ENCODE assay signal across 18 cellular contexts in the genomic region with DNA sequence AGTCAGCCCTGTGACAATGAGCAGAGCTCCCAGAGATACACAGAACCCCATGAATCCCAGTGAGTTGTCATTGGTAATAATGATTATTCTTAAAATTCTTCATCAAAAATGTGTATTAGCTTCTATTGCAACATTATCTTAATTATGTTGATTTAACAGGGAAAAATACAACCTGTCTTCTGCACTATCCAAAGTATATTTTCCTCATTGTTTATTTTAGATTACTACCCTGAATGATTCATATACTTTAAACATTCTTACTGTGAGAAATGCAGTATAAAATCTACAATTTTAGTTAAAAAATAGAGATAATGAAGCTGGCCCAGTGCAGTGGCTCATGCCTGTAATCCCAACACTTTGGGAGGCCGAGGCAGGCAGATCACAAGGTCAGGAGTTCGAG.
DNase-seq lines count a peak whose midpoint lies in the region; ATAC-seq and TF ChIP-seq lines count a peak whose summit lies in the region.
"Had no signal": no experiment of that assay in that cellular context is flagged by ENCODE, and none has a peak within 500 bp of the region (broad histone marks: within the 10 kb centered on the region; RNA-seq: fewer than 3 reads in every experiment).

No MANE protein-coding gene starts in this region.

- TF ChIP-seq RAD21 in IMR-90 (IDR thresholded peaks at IDR 0.05; ENCODE audit: low read length): no peak

- TF ChIP-seq CTCF in IMR-90 (conservative IDR thresholded peaks at IDR 0.05; ENCODE audit: low read depth, low read length) (no peak), brain microvascular endothelial cell (IDR thresholded peaks at IDR 0.05; ENCODE audit: low read depth, low read length, missing control alignments) (no peak)

- H3K9me3 ChIP-seq in IMR-90 (ENCODE audit: control insufficient read depth, insufficient read depth, low read length): no peaks in the 10 kb centered on the region
- H3K9me3 ChIP-seq: A549; BLaER1 treated with 17β-estradiol and CSF1 and Interleukin-3, amounts not matched to agents 10 nM and 100 nM; Caco-2 had no signal

- no CpG with 5 or more reads among the region's 2 CpGs for WGBS in IMR-90 (ENCODE audit: extremely low coverage in 2 of 2, insufficient read length in 1 of 2), 2 experiments

- no peak overlapping the region for H3K4ac ChIP-seq in IMR-90 (ENCODE audit: low read depth, low read length)

- no peak overlapping the region for H3K4me2 ChIP-seq in IMR-90 (ENCODE audit: low read depth, low read length)
- H3K4me2 ChIP-seq: A549; BLaER1 treated with 17β-estradiol and CSF1 and Interleukin-3, amounts not matched to agents 10 nM and 100 nM had no signal

- H2AFZ ChIP-seq in IMR-90 (replicated peaks; ENCODE audit: low read length, poor library complexity): no peak overlapping the region

- no peak overlapping the region for H3K23ac ChIP-seq in IMR-90 (ENCODE audit: low read depth, low read length)

- H3K27me3 ChIP-seq in IMR-90 (ENCODE audit: control insufficient read depth, insufficient read depth, low read length): no peaks in the 10 kb centered on the region
- H3K27me3 ChIP-seq in brain microvascular endothelial cell (replicated peaks): no peaks in the 10 kb centered on the region
- H3K27me3 ChIP-seq: BLaER1 treated with 17β-estradiol and CSF1 and Interleukin-3, amounts not matched to agents 10 nM and 100 nM had no signal

- no peak overlapping the region for H4K8ac ChIP-seq in IMR-90 (ENCODE audit: low read depth in 2 of 2, low read length in 2 of 2)

- H3K79me1 ChIP-seq in IMR-90 (ENCODE audit: low read depth in 1 of 2, low read length in 2 of 2): peaks cover 0 to 15% of the 10 kb centered on the region in 2 experiments; a peak in 2 of 4 replicates

- H2BK120ac ChIP-seq in IMR-90 (ENCODE audit: low read depth, low read length): no peak overlapping the region

- H3K36me3 ChIP-seq in IMR-90 (ENCODE audit: control insufficient read depth, insufficient read depth, low read length) (peaks cover 7% of the 10 kb centered on the region; the same call in 1 of the 2 replicates), brain microvascular endothelial cell (replicated peaks) (no peaks in the 10 kb centered on the region)
- H3K36me3 ChIP-seq: BLaER1 treated with 17β-estradiol and CSF1 and Interleukin-3, amounts not matched to agents 10 nM and 100 nM had no signal

- TF ChIP-seq POLR2A in IMR-90 (IDR thresholded peaks at IDR 0.05; ENCODE audit: low read depth, low read length): no peak

- no peak overlapping the region for H4K91ac ChIP-seq in IMR-90 (ENCODE audit: insufficient read depth, low read depth, low read length)

- no peak overlapping the region for H2AK9ac ChIP-seq in IMR-90 (replicated peaks; ENCODE audit: low read depth, low read length, poor library complexity)

- no peak overlapping the region for H3K9ac ChIP-seq in IMR-90 (ENCODE audit: low read depth, low read length)
- H3K9ac ChIP-seq: BLaER1 treated with 17β-estradiol and CSF1 and Interleukin-3, amounts not matched to agents 10 nM and 100 nM had no signal

- no TSS peak for BruUV-seq in IMR-90 (replicated peaks; lab: Mats Ljungman, UMichigan)

- no peak overlapping the region for H3K18ac ChIP-seq in IMR-90 (ENCODE audit: low read depth, low read length)

- no peak overlapping the region for H3K14ac ChIP-seq in IMR-90 (replicated peaks; ENCODE audit: low read depth, low read length)

- no peak overlapping the region for H2BK20ac ChIP-seq in IMR-90 (ENCODE audit: low read depth, low read length)

- no peaks in the 10 kb centered on the region for H4K20me1 ChIP-seq in IMR-90 (ENCODE audit: insufficient read depth, low read length)
- H4K20me1 ChIP-seq: BLaER1 treated with 17β-estradiol and CSF1 and Interleukin-3, amounts not matched to agents 10 nM and 100 nM had no signal

- H3K4me3 ChIP-seq in IMR-90 (ENCODE audit: insufficient read depth, low read depth, low read length) (no peak overlapping the region), brain microvascular endothelial cell (ENCODE audit: low read depth, low read length) (no peak overlapping the region)
- H3K4me3 ChIP-seq: A549; BLaER1 treated with 17β-estradiol and CSF1 and Interleukin-3, amounts not matched to agents 10 nM and 100 nM; GM12878 had no signal

- peak; percentile 36 for DNase-seq in EH (ENCODE audit: low read depth)
- DNase-seq in IMR-90: peak; percentile 40
- peak; percentile 22 for DNase-seq in brain microvascular endothelial cell
- DNase-seq in OCI-M2 (lab: John Stamatoyannopoulos, UW; ENCODE audit: unreplicated experiment): no peak
- DNase-seq: AML-193; Caco-2; Calu3; CD4-positive, alpha-beta T cell; CD8-positive, alpha-beta T cell; DMS79 treated with DMSO at 0.1 percent for 48 hours; EL; GF-D8 had no signal

- H2AK5ac ChIP-seq in IMR-90 (ENCODE audit: low read depth, low read length): no peak overlapping the region

- no peak overlapping the region for H2BK5ac ChIP-seq in IMR-90 (ENCODE audit: low read depth, low read length, poor library complexity, severe bottlenecking)

- H4K5ac ChIP-seq in IMR-90 (ENCODE audit: low read depth, low read length): no peak overlapping the region

- in situ Hi-C loops in IMR-90 (cut with MboI; ENCODE audit: low sequenced_read_pairs): no loop called here
- in situ Hi-C loops in brain microvascular endothelial cell (cut with HindIII; ENCODE audit: low pct_ligation_motif_present, low sequenced_read_pairs): no loop called here

- intact Hi-C loops in IMR-90 (cut with micrococcal nuclease): loop anchor here (10.0 kb wide), 1 partner anchor 770 kb away; a partner anchor contains a TSS

- no peaks in the 10 kb centered on the region; the same call in 1 of the 2 replicates for H3K9me1 ChIP-seq in IMR-90 (ENCODE audit: insufficient read depth, low read length)

- ATAC-seq in IMR-90 (ENCODE audit: low read depth): peak; percentile 57
- ATAC-seq in HG03045 (IDR thresholded peaks at IDR 0.05; ENCODE audit: unreplicated experiment): no peak
- ATAC-seq: A549; CD8-positive, alpha-beta T cell; GM12878 had no signal

- POLR2A ChIA-PET in IMR-90 (lab: Charles Lee; ENCODE audit: unreplicated experiment): no interaction called here

- H3K56ac ChIP-seq in IMR-90 (ENCODE audit: extremely low read depth, insufficient read depth, low read length): no peak overlapping the region

- H3K27ac ChIP-seq in IMR-90 (ENCODE audit: insufficient read depth, low read length): no peak overlapping the region
- H3K27ac ChIP-seq in brain microvascular endothelial cell: no peak overlapping the region
- H3K27ac ChIP-seq: 22Rv1; A549; BLaER1 treated with 17β-estradiol and CSF1 and Interleukin-3, amounts not matched to agents 10 nM and 100 nM; C4-2B had no signal

- no peak overlapping the region for H2BK15ac ChIP-seq in IMR-90 (ENCODE audit: low read depth, low read length)

- CTCF ChIA-PET in IMR-90 (lab: Yijun Ruan, JAX): interaction anchor here (0.7 kb wide), 1 partner anchor 214 kb away, joined by 4 read pairs; no protein-coding TSS in a partner anchor

- peaks cover 3% of the 10 kb centered on the region; the same call in 1 of the 2 replicates for H3K4me1 ChIP-seq in IMR-90 (ENCODE audit: control insufficient read depth, insufficient read depth, low read length)
- H3K4me1 ChIP-seq: BLaER1 treated with 17β-estradiol and CSF1 and Interleukin-3, amounts not matched to agents 10 nM and 100 nM; Caco-2 had no signal

- dilution Hi-C loops in IMR-90 (cut with HindIII; ENCODE audit: low sequenced_read_pairs, unreplicated experiment): no loop called here

TF ChIP-seq in IMR-90, 13 proteins besides CTCF, POLR2A, EP300 and RAD21:
- TF ChIP-seq RFX5 (IDR thresholded peaks at IDR 0.05; ENCODE audit: low read depth, low read length): no peak
- TF ChIP-seq CEBPB (IDR thresholded peaks at IDR 0.05; ENCODE audit: low read depth, low read length): peak; percentile 58; the same call in 1 of the 2 replicates
